In the genomic region with DNA sequence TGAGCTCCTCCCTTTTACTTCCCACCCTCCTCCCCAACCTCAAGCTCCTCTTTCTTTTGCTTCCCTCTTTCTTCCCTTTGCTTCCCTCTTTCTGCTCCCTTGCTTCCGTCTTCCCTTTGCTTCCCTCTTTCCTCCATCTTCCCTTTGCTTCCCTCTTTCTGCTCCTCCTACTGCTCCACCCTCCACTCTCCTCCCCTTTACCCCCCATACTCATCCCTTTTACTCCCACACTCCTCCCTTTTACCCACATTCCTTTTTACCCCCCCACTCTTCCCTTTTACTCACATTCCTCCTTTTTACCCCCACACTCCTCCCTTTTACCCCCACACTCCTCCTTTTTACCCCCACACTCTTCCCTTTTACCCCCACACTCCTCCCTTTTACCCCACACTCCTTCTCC, we compare ENCODE assay signal across 31 cellular contexts. TPM values are rescaled to one million over a fixed set of nuclear protein-coding genes. Genes with fewer than 3 reads are reported as not detected.
"Had no signal": no experiment of that assay in that cellular context is flagged by ENCODE, and none has a peak within 500 bp of the region (broad histone marks: within the 10 kb centered on the region; RNA-seq: fewer than 3 reads in every experiment).

No MANE protein-coding gene starts in this region.

- ATAC-seq: naive thymus-derived CD8-positive, alpha-beta T cell; natural killer cell treated with Interleukin-12 subunit alpha and Interleukin-12 subunit beta and Interleukin-15 and Interleukin-18, amount 100 ng/mL, for 72 hours; pancreas; psoas muscle; right cardiac atrium; sciatic nerve; stimulated activated memory B cell treated with anti-CD40 and anti-IgM and Interleukin-4, amounts not matched to agents 10 μg/mL and 1 μg/mL and 100 μg/mL, for 72 hours; stimulated activated naive CD8-positive, alpha-beta T cell treated with anti-CD3 and anti-CD28 coated beads, Interleukin-15, amount 100 ng/mL, for 72 hours; stimulated activated naive CD8-positive, alpha-beta T cell treated with anti-CD3 and anti-CD28 coated beads, Interleukin-15, Interleukin-2, amounts not matched to agents 100 U/mL and 50 U/mL, for 24 hours; upper lobe of right lung had no signal

- H3K9me3 ChIP-seq: neutrophil, pancreas, psoas muscle, spleen, suprapubic skin, testis, tibial artery, transverse colon, upper lobe of right lung, uterus had no signal

- H3K27ac Mint-ChIP-seq: naive thymus-derived CD8-positive, alpha-beta T cell; natural killer cell treated with Interleukin-12 subunit alpha and Interleukin-12 subunit beta and Interleukin-15 and Interleukin-18, amount 100 ng/mL, for 72 hours; nephron progenitor cell; progenitor cell of endocrine pancreas; stimulated activated memory B cell treated with anti-CD40 and anti-IgM and Interleukin-4, amounts not matched to agents 10 μg/mL and 1 μg/mL and 100 μg/mL, for 72 hours; stimulated activated naive CD8-positive, alpha-beta T cell treated with anti-CD3 and anti-CD28 coated beads, Interleukin-15, amount 100 ng/mL, for 72 hours; type B pancreatic cell had no signal

- H3K4me3 Mint-ChIP-seq: naive thymus-derived CD8-positive, alpha-beta T cell; natural killer cell treated with Interleukin-12 subunit alpha and Interleukin-12 subunit beta and Interleukin-15 and Interleukin-18, amount 100 ng/mL, for 72 hours; nephron progenitor cell; neural crest cell; stimulated activated memory B cell treated with anti-CD40 and anti-IgM and Interleukin-4, amounts not matched to agents 10 μg/mL and 1 μg/mL and 100 μg/mL, for 72 hours; stimulated activated naive CD8-positive, alpha-beta T cell treated with anti-CD3 and anti-CD28 coated beads, Interleukin-15, amount 100 ng/mL, for 72 hours; type B pancreatic cell had no signal

- H3K27me3 Mint-ChIP-seq: type B pancreatic cell had no signal

- H3K4me1 ChIP-seq: pancreas, psoas muscle, spleen, suprapubic skin, testis, tibial artery, transverse colon, upper lobe of right lung, uterus had no signal

- H3K36me3 ChIP-seq: neutrophil, pancreas, spleen, suprapubic skin, tibial artery, transverse colon, upper lobe of right lung, uterus had no signal

- H3K36me3 Mint-ChIP-seq: natural killer cell treated with Interleukin-12 subunit alpha and Interleukin-12 subunit beta and Interleukin-15 and Interleukin-18, amount 100 ng/mL, for 72 hours; stimulated activated memory B cell treated with anti-CD40 and anti-IgM and Interleukin-4, amounts not matched to agents 10 μg/mL and 1 μg/mL and 100 μg/mL, for 72 hours; type B pancreatic cell had no signal

- FAIRE-seq: pancreas had no signal

- H3K4me2 ChIP-seq: smooth muscle cell had no signal

- H3K4me1 Mint-ChIP-seq: naive thymus-derived CD8-positive, alpha-beta T cell; stimulated activated memory B cell treated with anti-CD40 and anti-IgM and Interleukin-4, amounts not matched to agents 10 μg/mL and 1 μg/mL and 100 μg/mL, for 72 hours had no signal

- H3K27ac ChIP-seq: neutrophil, pancreas, psoas muscle, skin epidermis, spleen, suprapubic skin, testis, tibial artery, transverse colon, upper lobe of right lung, uterus had no signal

- H3K27me3 ChIP-seq: pancreas, testis, transverse colon, upper lobe of right lung, uterus had no signal

- H3K4me3 ChIP-seq: pancreas, psoas muscle, skin epidermis, smooth muscle cell, spleen, suprapubic skin, testis, tibial artery, transverse colon, upper lobe of right lung, uterus had no signal

- DNase-seq: naive thymus-derived CD8-positive, alpha-beta T cell; nephron progenitor cell; nucleus accumbens; pancreas; psoas muscle; right cardiac atrium; spleen; stimulated activated CD4-positive, alpha-beta T cell treated with anti-CD3 and anti-CD28 coated beads, Interleukin-12 subunit alpha, Interleukin-12 subunit beta, amount 100 ng/mL, for 4 hours; stimulated activated CD4-positive, alpha-beta T cell treated with anti-CD3 and anti-CD28 coated beads, Interleukin-1b, Interleukin-23, amount 100 ng/mL, for 48 hours; stimulated activated CD4-positive, alpha-beta T cell treated with anti-CD3 and anti-CD28 coated beads, Interleukin-4, amount 100 ng/mL, for 1 hour; stimulated activated CD4-positive, alpha-beta T cell treated with anti-CD3 and anti-CD28 coated beads, Interleukin-4, amount 100 ng/mL, for 4 hours; stimulated activated CD8-positive, alpha-beta memory T cell treated with anti-CD3 and anti-CD28 coated beads, Interleukin-4, amount 100 ng/mL, for 48 hours; stimulated activated naive CD4-positive, alpha-beta T cell; stimulated activated naive CD8-positive, alpha-beta T cell treated with anti-CD3 and anti-CD28 coated beads, Interleukin-15, amount 100 ng/mL, for 72 hours; stimulated activated naive CD8-positive, alpha-beta T cell treated with anti-CD3 and anti-CD28 coated beads, Interleukin-15, Interleukin-2, amounts not matched to agents 100 U/mL and 50 U/mL, for 24 hours; substantia nigra; testis; tibial artery; transverse colon; upper lobe of right lung; uterus had no signal

- H3K9me3 Mint-ChIP-seq: natural killer cell treated with Interleukin-12 subunit alpha and Interleukin-12 subunit beta and Interleukin-15 and Interleukin-18, amount 100 ng/mL, for 72 hours; stimulated activated naive CD8-positive, alpha-beta T cell treated with anti-CD3 and anti-CD28 coated beads, Interleukin-15, amount 100 ng/mL, for 72 hours had no signal

RNA-seq across cellular contexts. Expression of gene PGBD5, which starts 30.2 kb away (rescaled TPM):
- total RNA-seq: naive thymus-derived CD8-positive, alpha-beta T cell had no signal
- polyA plus RNA-seq: naive thymus-derived CD8-positive, alpha-beta T cell had no signal
